In genomic region chr14:61025239-61026223, GRCh38 we compare ENCODE assay signal across 8 cellular contexts. TPM values are rescaled to one million over a fixed set of nuclear protein-coding genes. Genes with fewer than 3 reads are reported as not detected.
DNase-seq lines count a peak whose midpoint lies in the region; ATAC-seq and TF ChIP-seq lines count a peak whose summit lies in the region.

No MANE protein-coding gene starts in this region.

- peak; percentile 74 for DNase-seq in EL
- DNase-seq in NCI-H345 treated with DMSO at 0.1 percent for 48 hours (lab: John Stamatoyannopoulos, UW; ENCODE audit: unreplicated experiment): peak; percentile 68
- DNase-seq in activated CD4-positive, alpha-beta T cell treated with anti-CD3 and anti-CD28 coated beads for 1 hour: peak; percentile 16
- DNase-seq in dorsolateral prefrontal cortex: peak in 9 of 10 donors; percentile 27 to 83 (median 52)
- DNase-seq in lung microvascular endothelial cell (ENCODE audit: low read depth in 2 of 2): peak; percentile 69 to 85
- peak; percentile 6 for DNase-seq in stimulated activated CD8-positive, alpha-beta memory T cell treated with anti-CD3 and anti-CD28 coated beads, Interleukin-15, amount 100 ng/mL, for 24 hours (ENCODE audit: low read depth)

- TF ChIP-seq CTCF in dorsolateral prefrontal cortex (IDR thresholded peaks at IDR 0.05 in 54 of 56, conservative IDR thresholded peaks at IDR 0.05 in 2 of 56; ENCODE audit: low read depth in 1 of 56, partially characterized antibody in 56 of 56): peak; percentile 80 to 97 (median 90)

- no peak overlapping the region for H3K4me3 ChIP-seq in dorsolateral prefrontal cortex

- H3K27me3 ChIP-seq in dorsolateral prefrontal cortex: no peaks in the 10 kb centered on the region

- intact Hi-C loops in dorsolateral prefrontal cortex (cut with DNase I): loop anchor here (2.0 to 10.0 kb wide), 3 partner anchors 229 to 401 kb away; no protein-coding TSS in a partner anchor

- ATAC-seq in HG02973 (IDR thresholded peaks at IDR 0.05; ENCODE audit: unreplicated experiment) (peak; percentile 70), GM18909 (IDR thresholded peaks at IDR 0.05; ENCODE audit: poor library complexity, unreplicated experiment) (no peak)

- H3K27ac ChIP-seq in dorsolateral prefrontal cortex: peak overlapping the region in 1 of 59 donors; percentile 12

RNA-seq across cellular contexts. Expression of gene SLC38A6, which starts 44.5 kb away (rescaled TPM):
- 10 to 100 TPM; 28.6 to 67.0 (median 46.5) TPM for total RNA-seq in dorsolateral prefrontal cortex
- total RNA-seq in lung microvascular endothelial cell: 7.7 and 14.4 TPM in 2 replicates

RNA-seq across cellular contexts. Expression of gene TRMT5, which starts 44.7 kb away (rescaled TPM):
- 10 to 100 TPM in 106 of 120 experiments, 1 to 10 TPM in 14; 6.8 to 21.8 (median 12.5) TPM for total RNA-seq in dorsolateral prefrontal cortex
- total RNA-seq in lung microvascular endothelial cell: 5.0 and 5.2 TPM in 2 replicates

Comparison
In these comparisons a context has a peak if more than half of its experiments do, and no peak if none do; other contexts are left out.
1. DNase-seq: peak in every context shown above with its lines; median percentile 77 in lung microvascular endothelial cell; 74 in EL; 68 in NCI-H345 treated with DMSO at 0.1 percent for 48 hours; 52 in dorsolateral prefrontal cortex; 16 in activated CD4-positive, alpha-beta T cell treated with anti-CD3 and anti-CD28 coated beads for 1 hour; 6 in stimulated activated CD8-positive, alpha-beta memory T cell treated with anti-CD3 and anti-CD28 coated beads, Interleukin-15, amount 100 ng/mL, for 24 hours.